14 cellular contexts compared by ENCODE assay signal in the genomic region with DNA sequence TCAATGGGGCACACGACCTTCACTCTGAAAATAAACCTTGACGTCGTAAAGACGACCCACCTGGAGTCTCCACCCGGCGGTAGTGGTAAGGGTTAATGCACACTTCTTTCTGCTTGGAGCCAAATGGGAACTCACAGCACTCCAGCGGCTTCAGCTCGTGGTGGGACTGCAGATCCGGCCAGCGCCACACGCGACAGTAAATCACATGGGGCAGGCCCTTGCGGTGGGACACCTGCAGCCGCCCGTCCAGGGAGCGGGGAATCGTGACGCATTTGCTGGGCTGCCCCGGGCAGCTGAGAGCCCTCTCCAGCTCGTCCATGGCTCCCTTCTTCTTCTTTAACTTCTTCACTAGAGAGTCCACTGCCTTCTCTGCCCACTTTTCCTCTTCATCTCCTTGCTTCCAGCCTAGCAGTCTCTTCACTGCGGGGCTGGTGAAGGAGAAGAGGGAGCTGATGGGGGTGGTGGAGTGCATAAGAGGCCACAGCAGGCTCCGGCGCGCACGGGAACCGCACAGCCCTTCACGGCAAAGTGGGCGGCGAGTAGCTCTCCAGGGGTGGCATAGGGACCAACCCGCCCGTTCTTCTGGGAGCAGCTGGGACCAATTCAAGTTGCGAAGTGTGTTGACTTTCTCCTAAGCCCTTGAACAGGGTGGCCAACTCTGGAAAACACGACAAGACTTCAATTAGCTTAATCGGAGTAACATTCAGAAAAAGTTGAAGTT. TPM values are rescaled to one million over a fixed set of nuclear protein-coding genes. Genes with fewer than 3 reads are reported as not detected.
DNase-seq lines count a peak whose midpoint lies in the region; ATAC-seq and TF ChIP-seq lines count a peak whose summit lies in the region.
"Had no signal": no experiment of that assay in that cellular context is flagged by ENCODE, and none has a peak within 500 bp of the region (broad histone marks: within the 10 kb centered on the region; RNA-seq: fewer than 3 reads in every experiment).

No MANE protein-coding gene starts in this region.

- TF ChIP-seq CTCF in A673 (conservative IDR thresholded peaks at IDR 0.05; ENCODE audit: low read depth, low read length) (no peak), left lung (IDR thresholded peaks at IDR 0.05) (no peak), thyroid gland (IDR thresholded peaks at IDR 0.05) (no peak)

- ATAC-seq in left lung (peak; percentile 82), HG03139 (IDR thresholded peaks at IDR 0.05; ENCODE audit: unreplicated experiment) (no peak), HG02588 (IDR thresholded peaks at IDR 0.05; ENCODE audit: unreplicated experiment) (no peak), HG02884 (IDR thresholded peaks at IDR 0.05; ENCODE audit: unreplicated experiment) (no peak)
- ATAC-seq: K562 had no signal

- intact Hi-C loops in A673 (cut with micrococcal nuclease; ENCODE audit: unreplicated experiment): no loop called here
- intact Hi-C loops in left lung (cut with DNase I): no loop called here
- intact Hi-C loops in thyroid gland (cut with DNase I): no loop called here

- peaks cover 8% of the 10 kb centered on the region for H3K36me3 ChIP-seq in A673 (ENCODE audit: insufficient read depth, low read length, poor library complexity, severe bottlenecking)
- H3K36me3 ChIP-seq in H7 (replicated peaks; ENCODE audit: control insufficient read depth, insufficient read depth, low read length): no peaks in the 10 kb centered on the region
- H3K36me3 ChIP-seq in left lung: no peaks in the 10 kb centered on the region
- H3K36me3 ChIP-seq in thyroid gland: peaks cover 7 to 24% of the 10 kb centered on the region in 2 donors

- H3K4me3 ChIP-seq in A673 (ENCODE audit: low read depth, low read length, poor library complexity, severe bottlenecking): no peak overlapping the region
- no peak overlapping the region for H3K4me3 ChIP-seq in H7 (ENCODE audit: insufficient read depth, low read depth, low read length)
- no peak overlapping the region for H3K4me3 ChIP-seq in left lung
- no peak overlapping the region for H3K4me3 ChIP-seq in thyroid gland (replicated peaks in 1 of 3)
- H3K4me3 ChIP-seq: K562 had no signal

- DNase-seq in A673 (ENCODE audit: low spot score): no peak
- DNase-seq in H7: peak; percentile 17
- peak; percentile 40 to 57 for DNase-seq in left lung
- DNase-seq in thyroid gland: peak in 1 of 2 donors; percentile 28
- DNase-seq: BE2C; CD4-positive, alpha-beta memory T cell; DMS79 treated with DMSO at 0.1 percent for 48 hours; EL had no signal

- H3K4me1 ChIP-seq in A673 (ENCODE audit: insufficient read depth, low read length, poor library complexity, severe bottlenecking): peaks cover 41% of the 10 kb centered on the region
- no peaks in the 10 kb centered on the region for H3K4me1 ChIP-seq in left lung
- peaks cover 42 to 48% of the 10 kb centered on the region in 2 donors for H3K4me1 ChIP-seq in thyroid gland

- CTCF ChIA-PET in A673 (lab: Charles Lee): no interaction called here

- WGBS in thyroid gland, 2 donors: 83 to 86% methylated on average over 34 of the region's 34 CpGs

- H3K9me3 ChIP-seq in A673 (ENCODE audit: low read depth, low read length, poor library complexity, severe bottlenecking) (no peaks in the 10 kb centered on the region), left lung (no peaks in the 10 kb centered on the region), thyroid gland (no peaks in the 10 kb centered on the region)
- H3K9me3 ChIP-seq: BE2C had no signal

- POLR2A ChIA-PET in A673 (lab: Charles Lee; ENCODE audit: low non-redundant PET): interaction anchor here (0.6 kb wide), 2 partner anchors 13 to 99 kb away, joined by 3 to 4 read pairs; no protein-coding TSS in a partner anchor

- TF ChIP-seq POLR2A in thyroid gland (IDR thresholded peaks at IDR 0.05): no peak

- H3K27ac ChIP-seq in A673 (ENCODE audit: low read depth, low read length, poor library complexity, severe bottlenecking) (peak overlapping the region; percentile 31), left lung (no peak overlapping the region), thyroid gland (peak overlapping the region in 2 of 3 donors; percentile 24 to 47)
- H3K27ac ChIP-seq: C4-2B, HL-60 had no signal

- H3K27me3 ChIP-seq in A673 (replicated peaks; ENCODE audit: insufficient read depth, low read depth, low read length, poor library complexity): no peaks in the 10 kb centered on the region
- no peaks in the 10 kb centered on the region for H3K27me3 ChIP-seq in H7 (ENCODE audit: control insufficient read depth, insufficient read depth, low read length)
- H3K27me3 ChIP-seq in left lung: no peaks in the 10 kb centered on the region
- H3K27me3 ChIP-seq in thyroid gland: no peaks in the 10 kb centered on the region
- H3K27me3 ChIP-seq: BE2C had no signal

- BruUV-seq in A673 (replicated peaks; lab: Mats Ljungman, UMichigan): no TSS peak

RNA-seq across cellular contexts. Expression of a gene that starts 40.7 kb away (rescaled TPM):
- total RNA-seq in A673 (2021): 23.3 and 24.6 TPM in 2 replicates
- 0.59 and 0.81 TPM in 2 replicates for total RNA-seq in H7 (2014; rRNA removed; shearing (Covaris generic))
- 1 to 10 TPM; 9.2 to 9.4 TPM for total RNA-seq in left lung
- 100 to 1,000 TPM in 2 of 4 donors, 10 to 100 TPM in 2; 83.0 to 110 (median 102) TPM for total RNA-seq in thyroid gland
- total RNA-seq: CD4-positive, alpha-beta memory T cell had no signal

Comparison
In these comparisons a context has a peak if more than half of its experiments do, and no peak if none do; other contexts are left out.
1. H3K27ac ChIP-seq: peak in A673 (single experiment) and thyroid gland (2 of 3); none in left lung (0 of 2).